In the genomic region with DNA sequence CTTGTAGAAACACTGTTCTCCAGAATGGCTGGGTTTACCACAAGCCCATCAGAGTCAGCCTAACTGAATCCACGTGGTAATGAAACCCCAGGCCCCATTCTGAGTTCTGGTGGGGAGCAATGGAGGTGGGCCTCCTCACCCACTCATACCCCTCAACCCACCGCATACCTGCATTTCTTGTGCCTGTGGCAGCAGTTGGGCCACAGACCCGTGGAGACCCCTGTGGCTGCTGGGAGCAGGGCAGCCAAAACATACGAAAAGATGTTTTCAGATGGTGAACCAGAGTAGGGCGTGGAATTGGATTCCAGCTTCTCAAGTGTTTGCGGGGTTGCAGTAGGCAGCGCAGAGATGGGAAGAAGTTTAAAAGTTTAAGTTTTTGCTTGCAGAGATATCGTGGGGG, we compare ENCODE assay signal across 25 cellular contexts. TPM values are rescaled to one million over a fixed set of nuclear protein-coding genes. Genes with fewer than 3 reads are reported as not detected.
A peak's percentile ranks its signal among the peaks of the same experiment; 100 is the strongest.
DNase-seq lines count a peak whose midpoint lies in the region; ATAC-seq, FAIRE-seq and TF ChIP-seq lines count a peak whose summit lies in the region.
"Had no signal": no experiment of that assay in that cellular context is flagged by ENCODE, and none has a peak within 500 bp of the region (broad histone marks: within the 10 kb centered on the region; RNA-seq: fewer than 3 reads in every experiment).

No MANE protein-coding gene starts in this region.

- no peak overlapping the region for H3K4me3 Mint-ChIP-seq in CD8-positive, alpha-beta T cell
- H3K4me3 Mint-ChIP-seq in GM23338 (no peak overlapping the region), astrocyte (ENCODE audit: unreplicated experiment) (no peak overlapping the region), neural progenitor cell (no peak overlapping the region), natural killer cell (no peak overlapping the region)

- no peak for ATAC-seq in CD8-positive, alpha-beta T cell
- ATAC-seq in GM23338 (peak; percentile 77), Right ventricle myocardium inferior (no peak), natural killer cell (no peak)
- ATAC-seq: HepG2, K562 had no signal

- intact Hi-C loops in CD8-positive, alpha-beta T cell (cut with DNase I, micrococcal nuclease) = no loop called here
- intact Hi-C loops in Right ventricle myocardium inferior (cut with DNase I) = no loop called here
- intact Hi-C loops in natural killer cell (cut with micrococcal nuclease) = no loop called here

- no peaks in the 10 kb centered on the region for H3K27me3 Mint-ChIP-seq in CD8-positive, alpha-beta T cell (ENCODE audit: low read depth)
- no peaks in the 10 kb centered on the region for H3K27me3 Mint-ChIP-seq in GM23338 (ENCODE audit: insufficient read depth, low read depth, poor library complexity)
- H3K27me3 Mint-ChIP-seq in astrocyte (ENCODE audit: low read depth, unreplicated experiment) = no peaks in the 10 kb centered on the region
- H3K27me3 Mint-ChIP-seq in neural progenitor cell (ENCODE audit: insufficient read depth, low read depth) = peaks cover 3% of the 10 kb centered on the region
- H3K27me3 Mint-ChIP-seq in natural killer cell (ENCODE audit: low read depth in 2 of 2) = no peaks in the 10 kb centered on the region
- H3K27me3 Mint-ChIP-seq: CD4-positive, CD25-positive, alpha-beta regulatory T cell had no signal

- H4K20me1 ChIP-seq in GM23338 (replicated peaks; ENCODE audit: insufficient read depth) (no peaks in the 10 kb centered on the region; the same call in 1 of the 2 replicates), astrocyte (ENCODE audit: insufficient read depth, low read length) (no peaks in the 10 kb centered on the region), neural progenitor cell (ENCODE audit: low read depth) (no peaks in the 10 kb centered on the region)

- H3K9me3 ChIP-seq in CD8-positive, alpha-beta T cell (ENCODE audit: low read length) = no peaks in the 10 kb centered on the region
- H3K9me3 ChIP-seq in astrocyte (ENCODE audit: insufficient read depth, low read depth, low read length) (no peaks in the 10 kb centered on the region), neural progenitor cell (ENCODE audit: low read depth) (no peaks in the 10 kb centered on the region)
- H3K9me3 ChIP-seq: Caco-2, HAP-1 had no signal

- H3K9ac ChIP-seq in astrocyte (ENCODE audit: low read length) (no peak overlapping the region), neural progenitor cell (no peak overlapping the region)

- H3F3A ChIP-seq in GM23338 (replicated peaks; ENCODE audit: low read depth) (no peaks in the 10 kb centered on the region), neural progenitor cell (ENCODE audit: low read depth) (no peaks in the 10 kb centered on the region)

- no peak for TF ChIP-seq CTCF in CD8-positive, alpha-beta T cell (IDR thresholded peaks at IDR 0.05)
- TF ChIP-seq CTCF in GM23338 (conservative IDR thresholded peaks at IDR 0.05; ENCODE audit: low read depth in 2 of 2) (peak in 1 of 2 experiments; percentile 19; a peak in 2 of 4 replicates), astrocyte (IDR thresholded peaks at IDR 0.05; ENCODE audit: insufficient read depth, low read depth, low read length) (no peak), neural progenitor cell (IDR thresholded peaks at IDR 0.05) (peak; percentile 24), natural killer cell (IDR thresholded peaks at IDR 0.05) (no peak), GM13977 (IDR thresholded peaks at IDR 0.05; ENCODE audit: extremely low read depth, insufficient read depth, missing control alignments) (no peak)

- no peak for FAIRE-seq in astrocyte (lab: Jason Lieb, UNC)
- FAIRE-seq: G401.6, GM12892, HepG2, K562, RCC 7860 had no signal

- H3K27ac Mint-ChIP-seq in CD8-positive, alpha-beta T cell = peak overlapping the region; percentile 60
- H3K27ac Mint-ChIP-seq in GM23338 = no peak overlapping the region
- H3K27ac Mint-ChIP-seq in astrocyte (ENCODE audit: unreplicated experiment) = peak overlapping the region; percentile 50
- H3K27ac Mint-ChIP-seq in neural progenitor cell = no peak overlapping the region
- no peak overlapping the region for H3K27ac Mint-ChIP-seq in natural killer cell

- no peaks in the 10 kb centered on the region for H3K27me3 ChIP-seq in CD8-positive, alpha-beta T cell (ENCODE audit: insufficient read depth, low read length)
- H3K27me3 ChIP-seq in GM23338 (ENCODE audit: insufficient read depth) = no peaks in the 10 kb centered on the region
- no peaks in the 10 kb centered on the region for H3K27me3 ChIP-seq in astrocyte (ENCODE audit: insufficient read depth, low read length)
- H3K27me3 ChIP-seq in neural progenitor cell = no peaks in the 10 kb centered on the region

- H3K27ac ChIP-seq in CD8-positive, alpha-beta T cell (ENCODE audit: low read depth, low read length) = no peak overlapping the region
- no peak overlapping the region for H3K27ac ChIP-seq in GM23338 (ENCODE audit: low read depth)
- H3K27ac ChIP-seq in astrocyte (ENCODE audit: low read depth, low read length) = no peak overlapping the region
- H3K27ac ChIP-seq in neural progenitor cell = no peak overlapping the region
- H3K27ac ChIP-seq: HL-60 had no signal

- peaks cover 64% of the 10 kb centered on the region for H3K4me1 Mint-ChIP-seq in CD8-positive, alpha-beta T cell (ENCODE audit: low read depth)
- peaks cover 3% of the 10 kb centered on the region; the same call in 1 of the 3 replicates for H3K4me1 Mint-ChIP-seq in GM23338
- peaks cover 33% of the 10 kb centered on the region for H3K4me1 Mint-ChIP-seq in astrocyte (ENCODE audit: low read depth, unreplicated experiment)
- peaks cover 41% of the 10 kb centered on the region for H3K4me1 Mint-ChIP-seq in neural progenitor cell
- H3K4me1 Mint-ChIP-seq in natural killer cell = peaks cover 8 to 14% of the 10 kb centered on the region in 2 donors

- H3K9me3 Mint-ChIP-seq in CD8-positive, alpha-beta T cell = no peaks in the 10 kb centered on the region
- H3K9me3 Mint-ChIP-seq in GM23338 = no peaks in the 10 kb centered on the region
- H3K9me3 Mint-ChIP-seq in astrocyte (ENCODE audit: unreplicated experiment) = no peaks in the 10 kb centered on the region
- H3K9me3 Mint-ChIP-seq in neural progenitor cell = no peaks in the 10 kb centered on the region
- H3K9me3 Mint-ChIP-seq in natural killer cell = no peaks in the 10 kb centered on the region
- H3K9me3 Mint-ChIP-seq: CD4-positive, CD25-positive, alpha-beta regulatory T cell had no signal

- CTCF ChIA-PET in CD8-positive, alpha-beta T cell (lab: Charles Lee) = interaction anchor here (2.4 kb wide), 1 partner anchor 16 kb away, joined by 6 read pairs; no protein-coding TSS in a partner anchor

- H3K4me2 ChIP-seq in GM23338 (no peak overlapping the region), astrocyte (ENCODE audit: low read length) (no peak overlapping the region), neural progenitor cell (no peak overlapping the region)

- H3K79me2 ChIP-seq in GM23338 (replicated peaks; ENCODE audit: insufficient read depth) (no peaks in the 10 kb centered on the region), astrocyte (ENCODE audit: insufficient read depth, low read length) (no peaks in the 10 kb centered on the region), neural progenitor cell (ENCODE audit: low read depth) (no peaks in the 10 kb centered on the region)

- peaks cover 44% of the 10 kb centered on the region for H3K4me1 ChIP-seq in CD8-positive, alpha-beta T cell (ENCODE audit: insufficient read depth, low read length)
- H3K4me1 ChIP-seq in GM23338 (ENCODE audit: insufficient read depth) (no peaks in the 10 kb centered on the region), astrocyte (ENCODE audit: insufficient read depth, low read length) (peaks cover 12% of the 10 kb centered on the region), neural progenitor cell (peaks cover 5% of the 10 kb centered on the region)
- H3K4me1 ChIP-seq: Caco-2 had no signal

- no peak overlapping the region for H2AFZ ChIP-seq in GM23338
- H2AFZ ChIP-seq in astrocyte (ENCODE audit: low read depth, low read length) = no peak overlapping the region
- no peak overlapping the region for H2AFZ ChIP-seq in neural progenitor cell (replicated peaks)

- no peak overlapping the region for H3K4me3 ChIP-seq in CD8-positive, alpha-beta T cell (ENCODE audit: low read depth, low read length)
- H3K4me3 ChIP-seq in GM23338 (no peak overlapping the region), astrocyte (ENCODE audit: insufficient read depth, low read depth, low read length) (no peak overlapping the region), neural progenitor cell (no peak overlapping the region)
- H3K4me3 ChIP-seq: HAP-1, K562 had no signal

- POLR2A ChIA-PET in CD8-positive, alpha-beta T cell (lab: Charles Lee) = no interaction called here

- in situ Hi-C loops in GM13977 (cut with MboI; ENCODE audit: low pct_unique_long_range_greater_than_20kb, low sequenced_read_pairs, unreplicated experiment) = no loop called here

- H3K36me3 ChIP-seq in CD8-positive, alpha-beta T cell (ENCODE audit: insufficient read depth, low read length) = peaks cover 31% of the 10 kb centered on the region
- H3K36me3 ChIP-seq in GM23338 (ENCODE audit: insufficient read depth) (peaks cover 13% of the 10 kb centered on the region), astrocyte (ENCODE audit: insufficient read depth, low read length) (no peaks in the 10 kb centered on the region), neural progenitor cell (peaks cover 18% of the 10 kb centered on the region)
- H3K36me3 ChIP-seq: HAP-1 had no signal

- peaks cover 90% of the 10 kb centered on the region for H3K36me3 Mint-ChIP-seq in CD8-positive, alpha-beta T cell
- H3K36me3 Mint-ChIP-seq in GM23338 (ENCODE audit: low read depth) = peaks cover 57% of the 10 kb centered on the region
- H3K36me3 Mint-ChIP-seq in astrocyte (ENCODE audit: low read depth, unreplicated experiment) = no peaks in the 10 kb centered on the region
- peaks cover 35% of the 10 kb centered on the region for H3K36me3 Mint-ChIP-seq in neural progenitor cell
- H3K36me3 Mint-ChIP-seq in natural killer cell = peaks cover 20% of the 10 kb centered on the region

- no peaks in the 10 kb centered on the region for H3K9me2 ChIP-seq in GM23338 (ENCODE audit: insufficient read depth)

- no peak for DNase-seq in CD8-positive, alpha-beta T cell
- DNase-seq in GM23338 (ENCODE audit: low spot score) = peak; percentile 31
- DNase-seq in astrocyte (ENCODE audit: low read depth) = no peak
- no peak for DNase-seq in neural progenitor cell (ENCODE audit: low spot score)
- no peak for DNase-seq in Right ventricle myocardium inferior (ENCODE audit: missing footprints)
- DNase-seq in natural killer cell = no peak
- DNase-seq in GM13977 (ENCODE audit: low spot score) = no peak
- DNase-seq: Caco-2; CD4-positive, CD25-positive, alpha-beta regulatory T cell; DMS153; MM.1S; NCI-H1048; NCI-H1417 treated with DMSO at 0.1 percent for 48 hours; NCI-H187; NCI-H446 treated with DMSO at 0.1 percent for 48 hours; NCI-H526 treated with DMSO at 0.1 percent for 48 hours; OCI-M1; Right ventricle myocardium superior had no signal

RNA-seq across cellular contexts. Expression of a gene that starts 51.0 kb away (rescaled TPM):
- 10 to 100 TPM; 50.5 to 52.1 TPM for total RNA-seq in CD8-positive, alpha-beta T cell
- total RNA-seq in GM23338 (2014; rRNA removed; shearing (Covaris generic)) = 124 and 129 TPM in 2 replicates
- 28.6 and 32.9 TPM in 2 replicates for polyA plus RNA-seq in GM23338 (2016; fragmentation: Nextera tagmentation; extraction: Ambion mirVana)
- 21.1 and 35.3 TPM in 2 replicates for total RNA-seq in astrocyte
- 97.2 and 161 TPM in 2 replicates for total RNA-seq in neural progenitor cell (ENCODE audit: low replicate concordance)
- total RNA-seq in Right ventricle myocardium inferior = 44.7 TPM
- total RNA-seq in natural killer cell = 10 to 100 TPM; 34.0 to 52.8 (median 38.3) TPM

Comparison
In these comparisons a context has a peak if more than half of its experiments do, and no peak if none do; other contexts are left out.
1. H3K27ac Mint-ChIP-seq: peak in CD8-positive, alpha-beta T cell (single experiment) and astrocyte (single experiment); none in GM23338 (single experiment), neural progenitor cell (single experiment) and natural killer cell (0 of 2).